In the genomic region with DNA sequence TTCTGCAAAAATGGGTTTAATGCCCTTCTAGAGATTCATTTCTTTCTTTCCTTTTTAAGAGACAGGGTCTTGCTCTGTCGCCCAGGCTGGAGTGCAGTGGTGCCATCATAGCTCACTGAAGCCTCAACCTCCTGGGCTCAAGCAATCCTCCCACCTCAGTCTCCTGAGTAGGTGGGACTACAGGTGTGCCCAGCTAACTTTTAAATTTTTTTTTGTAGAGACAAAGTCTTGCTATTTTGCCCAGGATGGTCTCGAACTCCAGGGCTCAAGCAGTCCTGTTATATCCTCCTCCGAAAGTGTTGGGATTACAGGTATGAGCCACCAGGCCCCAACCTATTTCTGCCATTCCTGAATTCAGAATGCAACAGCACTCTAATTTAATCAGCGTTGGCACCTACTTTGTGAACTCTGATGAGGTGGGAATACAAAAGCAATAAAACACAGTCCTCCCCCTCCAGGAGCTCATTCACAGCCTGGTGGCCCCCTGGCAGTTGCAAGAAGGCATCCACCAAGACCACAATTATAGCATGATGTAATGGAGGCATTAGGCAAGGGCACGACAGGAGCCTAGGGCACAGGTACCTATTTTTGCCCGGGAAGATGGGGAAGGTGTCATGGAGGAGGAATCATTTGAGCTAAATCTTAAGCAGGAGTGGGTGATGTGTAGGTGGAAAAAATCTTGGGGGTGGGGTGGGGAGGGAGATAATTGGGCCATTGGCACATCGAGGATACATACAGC, we compare ENCODE assay signal across 1 cellular context.
TF ChIP-seq lines count a peak whose summit lies in the region.

No MANE protein-coding gene starts in this region.

TF ChIP-seq in liver, 16 proteins besides CTCF, POLR2A, EP300 and RAD21 (continued from another document):
- TF ChIP-seq, protein P1, sequence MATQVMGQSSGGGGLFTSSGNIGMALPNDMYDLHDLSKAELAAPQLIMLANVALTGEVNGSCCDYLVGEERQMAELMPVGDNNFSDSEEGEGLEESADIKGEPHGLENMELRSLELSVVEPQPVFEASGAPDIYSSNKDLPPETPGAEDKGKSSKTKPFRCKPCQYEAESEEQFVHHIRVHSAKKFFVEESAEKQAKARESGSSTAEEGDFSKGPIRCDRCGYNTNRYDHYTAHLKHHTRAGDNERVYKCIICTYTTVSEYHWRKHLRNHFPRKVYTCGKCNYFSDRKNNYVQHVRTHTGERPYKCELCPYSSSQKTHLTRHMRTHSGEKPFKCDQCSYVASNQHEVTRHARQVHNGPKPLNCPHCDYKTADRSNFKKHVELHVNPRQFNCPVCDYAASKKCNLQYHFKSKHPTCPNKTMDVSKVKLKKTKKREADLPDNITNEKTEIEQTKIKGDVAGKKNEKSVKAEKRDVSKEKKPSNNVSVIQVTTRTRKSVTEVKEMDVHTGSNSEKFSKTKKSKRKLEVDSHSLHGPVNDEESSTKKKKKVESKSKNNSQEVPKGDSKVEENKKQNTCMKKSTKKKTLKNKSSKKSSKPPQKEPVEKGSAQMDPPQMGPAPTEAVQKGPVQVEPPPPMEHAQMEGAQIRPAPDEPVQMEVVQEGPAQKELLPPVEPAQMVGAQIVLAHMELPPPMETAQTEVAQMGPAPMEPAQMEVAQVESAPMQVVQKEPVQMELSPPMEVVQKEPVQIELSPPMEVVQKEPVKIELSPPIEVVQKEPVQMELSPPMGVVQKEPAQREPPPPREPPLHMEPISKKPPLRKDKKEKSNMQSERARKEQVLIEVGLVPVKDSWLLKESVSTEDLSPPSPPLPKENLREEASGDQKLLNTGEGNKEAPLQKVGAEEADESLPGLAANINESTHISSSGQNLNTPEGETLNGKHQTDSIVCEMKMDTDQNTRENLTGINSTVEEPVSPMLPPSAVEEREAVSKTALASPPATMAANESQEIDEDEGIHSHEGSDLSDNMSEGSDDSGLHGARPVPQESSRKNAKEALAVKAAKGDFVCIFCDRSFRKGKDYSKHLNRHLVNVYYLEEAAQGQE (IDR thresholded peaks at IDR 0.05): no peak
- no peak for TF ChIP-seq NR2F2 (IDR thresholded peaks at IDR 0.05)
- TF ChIP-seq, protein P2, sequence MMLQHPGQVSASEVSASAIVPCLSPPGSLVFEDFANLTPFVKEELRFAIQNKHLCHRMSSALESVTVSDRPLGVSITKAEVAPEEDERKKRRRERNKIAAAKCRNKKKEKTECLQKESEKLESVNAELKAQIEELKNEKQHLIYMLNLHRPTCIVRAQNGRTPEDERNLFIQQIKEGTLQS (IDR thresholded peaks at IDR 0.05): no peak
- no peak for TF ChIP-seq TAF1 (conservative IDR thresholded peaks at IDR 0.05)
- no peak for TF ChIP-seq HNF4G (IDR thresholded peaks at IDR 0.05)
- TF ChIP-seq EGR1 (IDR thresholded peaks at IDR 0.05; ENCODE audit: low read depth in 2 of 2): no peak
TF ChIP-seq in liver: peak in this region for 0.
